In genomic region chr1:207454046-207454964, GRCh38 we compare ENCODE assay signal across 8 cellular contexts. TPM values are rescaled to one million over a fixed set of nuclear protein-coding genes. Genes with fewer than 3 reads are reported as not detected.
DNase-seq lines count a peak whose midpoint lies in the region; ATAC-seq lines count a peak whose summit lies in the region.

TSS of gene CR2 (plus strand) at chr1:207454328. CDS start at chr1:207454419, 91 bp downstream.

- H3K4me3 ChIP-seq in Jurkat, Clone E6-1 (ENCODE audit: low read length) = peak within 1 kb of the TSS; percentile 47
- peak within 1 kb of the TSS; percentile 48 for H3K4me3 ChIP-seq in endocrine pancreas (ENCODE audit: control insufficient read depth, insufficient read depth, low read length)
- peak within 1 kb of the TSS; percentile 45 to 60 for H3K4me3 ChIP-seq in muscle layer of colon (ENCODE audit: low read depth in 1 of 2, low read length in 2 of 2)

- H3K4me1 ChIP-seq in ES-I3 (ENCODE audit: insufficient read depth, low read length) (no peaks in the 10 kb centered on the region; the same call in 1 of the 2 replicates), endocrine pancreas (ENCODE audit: control insufficient read depth, insufficient read depth, low read length) (peaks cover 3% of the 10 kb centered on the region), muscle layer of colon (ENCODE audit: insufficient read depth, low read length) (peaks cover 9% of the 10 kb centered on the region)

- H3K9me3 ChIP-seq in ES-I3 (ENCODE audit: control insufficient read depth, insufficient read depth, low read length) (no peaks in the 10 kb centered on the region), endocrine pancreas (ENCODE audit: control insufficient read depth, low read length) (no peaks in the 10 kb centered on the region), muscle layer of colon (ENCODE audit: low read length) (no peaks in the 10 kb centered on the region)

- no peak for DNase-seq in Jurkat, Clone E6-1 (ENCODE audit: low read depth, low spot score)
- DNase-seq in activated CD4-positive, alpha-beta T cell treated with anti-CD3 and anti-CD28 coated beads, Interleukin-2, amount 50 U/mL, for 24 hours (ENCODE audit: low read depth in 1 of 2, low spot score in 1 of 2) = peak; percentile 3 to 29
- peak in 5 of 6 experiments; percentile 18 to 51 (median 41) for DNase-seq in stimulated activated naive CD4-positive, alpha-beta T cell (lab: John Stamatoyannopoulos, UW)
- no peak for DNase-seq in NCI-H2171 treated with DMSO at 0.1 percent for 48 hours (lab: John Stamatoyannopoulos, UW)

- H3K27ac ChIP-seq in muscle layer of colon (ENCODE audit: low read depth, low read length) = no peak within 1 kb of the TSS

- H3K36me3 ChIP-seq in ES-I3 (ENCODE audit: insufficient read depth, low read length) = no peaks in the 10 kb centered on the region
- H3K36me3 ChIP-seq in endocrine pancreas (ENCODE audit: control insufficient read depth, insufficient read depth, low read length) = no peaks in the 10 kb centered on the region
- H3K36me3 ChIP-seq in muscle layer of colon (ENCODE audit: insufficient read depth, low read length) = no peaks in the 10 kb centered on the region

- peaks cover 13% of the 10 kb centered on the region for H3K27me3 ChIP-seq in endocrine pancreas (ENCODE audit: control insufficient read depth, insufficient read depth, low read length)
- H3K27me3 ChIP-seq in muscle layer of colon (ENCODE audit: control insufficient read depth in 1 of 2, insufficient read depth in 2 of 2, low read length in 2 of 2) = peaks cover 8 to 31% of the 10 kb centered on the region in 2 donors

- ATAC-seq in GM21528 (IDR thresholded peaks at IDR 0.05; ENCODE audit: low FRiP score, unreplicated experiment) = peak; percentile 83

- peak within 1 kb of the TSS; percentile 58 for H3K9ac ChIP-seq in ES-I3 (ENCODE audit: low read depth, low read length)
- no peak within 1 kb of the TSS for H3K9ac ChIP-seq in endocrine pancreas (ENCODE audit: control insufficient read depth, insufficient read depth, low read length)
- no peak within 1 kb of the TSS for H3K9ac ChIP-seq in muscle layer of colon (ENCODE audit: low read length)

RNA-seq across cellular contexts. Expression of gene CR2, which starts in this region (rescaled TPM):
- polyA plus RNA-seq in Jurkat, Clone E6-1 (2012; ENCODE audit: insufficient read depth, insufficient read length) = 4.0 TPM

Comparison
In these comparisons a context has a peak if more than half of its experiments do, and no peak if none do; other contexts are left out.
1. DNase-seq: peak in activated CD4-positive, alpha-beta T cell treated with anti-CD3 and anti-CD28 coated beads, Interleukin-2, amount 50 U/mL, for 24 hours (2 of 2) and stimulated activated naive CD4-positive, alpha-beta T cell (5 of 6); none in Jurkat, Clone E6-1 (single experiment) and NCI-H2171 treated with DMSO at 0.1 percent for 48 hours (single experiment).
2. Peak in every context shown above with its lines, with median percentiles within 50 percentile points of each other: H3K4me3 ChIP-seq.